13 cellular contexts compared by ENCODE assay signal in the genomic region with DNA sequence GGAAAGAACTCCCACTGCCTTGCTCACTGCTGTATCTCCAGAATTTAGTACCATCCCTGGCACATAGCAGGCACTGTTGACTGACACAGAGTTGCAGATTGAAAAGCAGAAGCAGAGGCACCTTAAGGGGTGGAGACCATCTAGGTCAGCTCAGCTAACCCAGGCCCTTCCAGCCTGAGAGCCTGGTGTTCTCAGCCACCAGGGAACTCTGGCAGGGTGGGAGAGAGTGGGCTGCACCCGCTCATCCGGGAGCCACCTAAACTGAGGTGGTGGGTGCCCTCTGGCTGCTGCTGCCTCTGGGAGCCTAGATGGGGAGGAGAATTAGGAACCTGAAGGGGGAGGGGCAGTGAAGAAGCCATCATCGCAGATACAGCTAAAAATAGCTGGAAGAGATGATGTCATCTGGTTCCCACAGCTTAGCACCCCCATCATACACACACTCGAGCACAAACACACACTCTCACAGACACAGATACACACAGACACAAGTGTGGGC. TPM values are rescaled to one million over a fixed set of nuclear protein-coding genes. Genes with fewer than 3 reads are reported as not detected.
DNase-seq lines count a peak whose midpoint lies in the region; ATAC-seq, FAIRE-seq and TF ChIP-seq lines count a peak whose summit lies in the region.
"Had no signal": no experiment of that assay in that cellular context is flagged by ENCODE, and none has a peak within 500 bp of the region (broad histone marks: within the 10 kb centered on the region; RNA-seq: fewer than 3 reads in every experiment).

No MANE protein-coding gene starts in this region.

- peaks cover 10% of the 10 kb centered on the region for H3K27me3 Mint-ChIP-seq in endothelial cell (ENCODE audit: unreplicated experiment)

- no peak overlapping the region for H2BK120ac ChIP-seq in H1 (replicated peaks; ENCODE audit: low read depth, low read length)

- H3K36me3 ChIP-seq in H1 (ENCODE audit: control insufficient read depth in 2 of 4, insufficient read depth in 4 of 4, low read length in 3 of 4), result no peaks in the 10 kb centered on the region

- H3K18ac ChIP-seq in H1 (ENCODE audit: extremely low read depth, low read length), result no peak overlapping the region

- H2BK15ac ChIP-seq in H1 (ENCODE audit: low read length), result 0 out of 2 replicates have a peak overlapping the region, but pooled peaks have one; percentile 88

- H3K4me2 ChIP-seq in H1 (ENCODE audit: insufficient read depth in 1 of 2, low read depth in 2 of 2, low read length in 2 of 2), result no peak overlapping the region

- no peak overlapping the region for H3K4ac ChIP-seq in H1 (replicated peaks; ENCODE audit: insufficient read length, low read depth, low read length)

- H4K8ac ChIP-seq in H1 (ENCODE audit: extremely low read depth, insufficient read depth, low read length), result no peak overlapping the region; the same call in 1 of the 2 replicates

- H3K4me1 ChIP-seq in H1 (replicated peaks in 1 of 4; ENCODE audit: control insufficient read depth in 3 of 4, insufficient read depth in 4 of 4, low read length in 3 of 4), result peaks cover 3 to 19% (median 12%) of the 10 kb centered on the region in 4 experiments

- H3K23ac ChIP-seq in H1 (ENCODE audit: insufficient read length), result no peak overlapping the region

- DNase-seq in GM03348 (ENCODE audit: low spot score) (peak; percentile 36), NCI-H2171 treated with DMSO at 0.1 percent for 48 hours (lab: John Stamatoyannopoulos, UW) (peak; percentile 31), H1 (ENCODE audit: low read depth in 1 of 2, low spot score in 2 of 2) (no peak), posterior cingulate gyrus (peak in 6 of 10 donors; percentile 34 to 91 (median 72)), endothelial cell (ENCODE audit: low spot score) (no peak), HPDE6-E6E7 (ENCODE audit: extremely low spot score) (no peak)
- DNase-seq in activated T-cell treated with anti-CD3 and anti-CD28 coated beads, Interleukin-2, amount 50 U/mL, for 1 hour, result no peak
- DNase-seq: NCI-H187, small intestine, testis had no signal

- no peak overlapping the region for H3K27ac Mint-ChIP-seq in endothelial cell (ENCODE audit: unreplicated experiment)

- H3K27me3 ChIP-seq in H1 (replicated peaks in 1 of 4; ENCODE audit: control insufficient read depth in 3 of 4, extremely low read depth in 1 of 4, insufficient read depth in 3 of 4, low read length in 3 of 4), result peaks cover 0 to 1% (median under 1%) of the 10 kb centered on the region in 4 experiments; a peak in 3 of 7 replicates
- H3K27me3 ChIP-seq: testis had no signal

- no peak for TF ChIP-seq POLR2A in H1 (IDR thresholded peaks at IDR 0.05; ENCODE audit: control extremely low read depth in 1 of 2, low read depth in 2 of 2, low read length in 2 of 2)

- no peaks in the 10 kb centered on the region for H3K79me2 ChIP-seq in H1 (ENCODE audit: control insufficient read depth in 1 of 2, insufficient read depth in 2 of 2, low read length in 2 of 2)

- no peak overlapping the region for H2AFZ ChIP-seq in H1 (ENCODE audit: low read length)

- intact Hi-C loops in posterior cingulate gyrus (cut with DNase I), result no loop called here

- no peaks in the 10 kb centered on the region for H3K9me3 Mint-ChIP-seq in endothelial cell (ENCODE audit: unreplicated experiment)

- H4K20me1 ChIP-seq in H1 (replicated peaks in 1 of 2; ENCODE audit: control insufficient read depth in 1 of 2, insufficient read depth in 2 of 2, low read length in 2 of 2), result peaks cover 0 to 1% of the 10 kb centered on the region in 2 experiments

- H4K91ac ChIP-seq in H1 (replicated peaks; ENCODE audit: insufficient read length, low read length), result peak overlapping the region; percentile 66

- H3K9ac ChIP-seq in H1 (replicated peaks in 1 of 4; ENCODE audit: extremely low read depth in 1 of 4, low read depth in 3 of 4, low read length in 3 of 4), result no peak overlapping the region

- no peak for ATAC-seq in HG02938 (IDR thresholded peaks at IDR 0.05; ENCODE audit: unreplicated experiment)
- ATAC-seq: activated CD4-positive, CD25-positive, alpha-beta regulatory T cell treated with anti-CD3 and anti-CD28 coated beads, Interleukin-2, amount 50 U/mL, for 24 hours had no signal

- H3K79me1 ChIP-seq in H1 (ENCODE audit: low read depth, low read length), result 0 out of 2 replicates have a peak, but pooled peaks cover 3% of the 10 kb centered on the region

- POLR2A ChIA-PET in H1 (lab: Charles Lee; ENCODE audit: partially characterized antibody), result interaction anchor here (1.0 to 1.4 kb wide), 2 partner anchors 41 to 135 kb away, joined by 3 to 4 read pairs; a partner anchor contains a TSS

- no peak overlapping the region for H2AK5ac ChIP-seq in H1 (ENCODE audit: low read depth, low read length)

- H3K27ac ChIP-seq in H1 (ENCODE audit: low read depth, low read length), result no peak overlapping the region

- no peak overlapping the region for H3K4me3 Mint-ChIP-seq in endothelial cell (ENCODE audit: unreplicated experiment)

- H3K4me1 Mint-ChIP-seq in endothelial cell (ENCODE audit: unreplicated experiment), result peaks cover 5% of the 10 kb centered on the region

- FAIRE-seq in H1 (lab: Jason Lieb, UNC), result no peak
- FAIRE-seq: small intestine had no signal

- TF ChIP-seq CTCF in H1 (IDR thresholded peaks at IDR 0.05; ENCODE audit: control extremely low read depth in 1 of 3, insufficient read depth in 1 of 3, low read depth in 1 of 3, low read length in 3 of 3), result peak in 1 of 3 experiments; percentile 14; a peak in 1 of 4 replicates
- no peak for TF ChIP-seq CTCF in endothelial cell (IDR thresholded peaks at IDR 0.05; ENCODE audit: unreplicated experiment)

- H3K9me3 ChIP-seq in H1 (ENCODE audit: insufficient read depth in 2 of 2, low read depth in 1 of 2, low read length in 1 of 2), result no peaks in the 10 kb centered on the region
- H3K9me3 ChIP-seq: testis had no signal

- no peak overlapping the region for H3K56ac ChIP-seq in H1 (replicated peaks; ENCODE audit: insufficient read length, low read depth, low read length)

- no peak for TF ChIP-seq EP300 in H1 (IDR thresholded peaks at IDR 0.05; ENCODE audit: borderline replicate concordance in 1 of 2, low read depth in 2 of 2, low read length in 2 of 2)

- peak overlapping the region; percentile 13; the same call in 1 of the 2 replicates for H2BK20ac ChIP-seq in H1 (ENCODE audit: low read length)

- peak overlapping the region; percentile 71; the same call in 1 of the 2 replicates for H2BK5ac ChIP-seq in H1 (ENCODE audit: low read depth, low read length)

- peak in 1 of 2 experiments; percentile 23; a peak in 3 of 4 replicates for TF ChIP-seq RAD21 in H1 (IDR thresholded peaks at IDR 0.05 in 1 of 2, conservative IDR thresholded peaks at IDR 0.05 in 1 of 2; ENCODE audit: low read depth in 2 of 2, low read length in 2 of 2)

- peaks cover 7% of the 10 kb centered on the region for H3K36me3 Mint-ChIP-seq in endothelial cell (ENCODE audit: low read depth, unreplicated experiment)

- H4K5ac ChIP-seq in H1 (ENCODE audit: insufficient read length, low read depth, low read length), result no peak overlapping the region

- H3K14ac ChIP-seq in H1 (ENCODE audit: insufficient read length), result no peak overlapping the region

- no peak overlapping the region for H3K4me3 ChIP-seq in H1 (ENCODE audit: extremely low read depth in 1 of 4, insufficient read depth in 2 of 4, low read depth in 3 of 4, low read length in 4 of 4)
- H3K4me3 ChIP-seq: testis had no signal

- no peaks in the 10 kb centered on the region for H3K23me2 ChIP-seq in H1 (ENCODE audit: low read depth, low read length)

- 77% methylated on average over 4 of the region's 4 CpGs; no CpG with 5 or more reads in 1 of the 2 experiments for WGBS in H1 (ENCODE audit: extremely low coverage in 1 of 2, insufficient coverage in 1 of 2, insufficient read length in 1 of 2, insufficient replicate concordance in 2 of 2, low coverage in 1 of 2, low lambda C conversion rate in 2 of 2, missing lambda C conversion rate in 1 of 2), 2 experiments

- CTCF ChIA-PET in H1 (lab: Charles Lee; ENCODE audit: partially characterized antibody), result interaction anchor here (0.5 to 8.7 kb wide), 5 partner anchors 9 to 137 kb away, joined by 3 to 67 read pairs (median 6); no protein-coding TSS in a partner anchor

- H2BK12ac ChIP-seq in H1 (ENCODE audit: low read depth, low read length), result peak overlapping the region; percentile 89

RNA-seq across cellular contexts. Expression of a gene that starts 1.5 kb away (rescaled TPM):
- total RNA-seq in H1 (2021; fragmentation: NEBNext Ultra II Directional; extraction: Animal tissue kit (Norgen Biotek cat#: 25700)), result not detected in 2 replicates
- polyA plus RNA-seq in H1 (2011; rRNA removed), result 0.05 and 0.14 TPM in 2 replicates
- 0.21 TPM for polyA plus RNA-seq in H1 (2011; cell fraction: cytosol; rRNA removed)
- polyA plus RNA-seq in H1 (2011; cell fraction: nucleus; rRNA removed), result 0.46 TPM
- 0.27 TPM in 1 of 4 replicates, not detected in the others for polyA plus RNA-seq in H1 (2012, experiment 1 of 2)
- not detected for polyA plus RNA-seq in H1 (2012, experiment 2 of 2)
- polyA plus RNA-seq in H1 (2013, experiment 1 of 2), result not detected
- not detected for polyA plus RNA-seq in H1 (2013, experiment 2 of 2)
- polyA minus RNA-seq in H1 (2011; rRNA and poly(A)+ RNA removed), result 0.38 and 0.63 TPM in 2 replicates
- not detected for polyA minus RNA-seq in H1 (2011; cell fraction: cytosol; rRNA and poly(A)+ RNA removed)
- not detected for polyA minus RNA-seq in H1 (2011; cell fraction: nucleus; rRNA and poly(A)+ RNA removed)
- 1.1 TPM for total RNA-seq in endothelial cell (ENCODE audit: unreplicated experiment)

RNA-seq across cellular contexts. Expression of a gene that starts 2.9 kb away (rescaled TPM):
- total RNA-seq in H1 (2021; fragmentation: NEBNext Ultra II Directional; extraction: Animal tissue kit (Norgen Biotek cat#: 25700)), result not detected in 2 replicates
- polyA plus RNA-seq in H1 (2011; rRNA removed), result not detected in 2 replicates
- not detected for polyA plus RNA-seq in H1 (2011; cell fraction: cytosol; rRNA removed)
- polyA plus RNA-seq in H1 (2011; cell fraction: nucleus; rRNA removed), result not detected
- polyA plus RNA-seq in H1 (2012, experiment 1 of 2), result not detected in 4 replicates
- not detected for polyA plus RNA-seq in H1 (2012, experiment 2 of 2)
- polyA plus RNA-seq in H1 (2013, experiment 1 of 2), result not detected
- polyA plus RNA-seq in H1 (2013, experiment 2 of 2), result not detected
- polyA minus RNA-seq in H1 (2011; rRNA and poly(A)+ RNA removed), result not detected in 2 replicates
- not detected for polyA minus RNA-seq in H1 (2011; cell fraction: cytosol; rRNA and poly(A)+ RNA removed)
- not detected for polyA minus RNA-seq in H1 (2011; cell fraction: nucleus; rRNA and poly(A)+ RNA removed)
- not detected for total RNA-seq in endothelial cell (ENCODE audit: unreplicated experiment)
- total RNA-seq: aorta had no signal
- polyA plus RNA-seq: aorta, small intestine had no signal

RNA-seq across cellular contexts. Expression of a gene that starts 24.8 kb away (rescaled TPM):
- 37.6 and 40.3 TPM in 2 replicates for total RNA-seq in H1 (2021; fragmentation: NEBNext Ultra II Directional; extraction: Animal tissue kit (Norgen Biotek cat#: 25700))
- polyA plus RNA-seq in H1 (2011; rRNA removed), result 28.0 and 32.2 TPM in 2 replicates
- polyA plus RNA-seq in H1 (2011; cell fraction: cytosol; rRNA removed), result 34.6 TPM
- 68.2 TPM for polyA plus RNA-seq in H1 (2011; cell fraction: nucleus; rRNA removed)
- polyA plus RNA-seq in H1 (2012, experiment 1 of 2), result 31.3 to 38.7 TPM (median 36.3 TPM) in 4 replicates
- polyA plus RNA-seq in H1 (2012, experiment 2 of 2), result 56.5 TPM
- polyA plus RNA-seq in H1 (2013, experiment 1 of 2), result 44.3 TPM
- polyA plus RNA-seq in H1 (2013, experiment 2 of 2), result 47.1 TPM
- polyA minus RNA-seq in H1 (2011; rRNA and poly(A)+ RNA removed), result 34.4 and 37.8 TPM in 2 replicates
- polyA minus RNA-seq in H1 (2011; cell fraction: cytosol; rRNA and poly(A)+ RNA removed), result 18.9 TPM
- polyA minus RNA-seq in H1 (2011; cell fraction: nucleus; rRNA and poly(A)+ RNA removed), result 25.3 TPM
- 37.8 TPM for total RNA-seq in endothelial cell (ENCODE audit: unreplicated experiment)

RNA-seq across cellular contexts. Expression of a gene that starts 29.7 kb away (rescaled TPM):
- 3.5 and 5.1 TPM in 2 replicates for total RNA-seq in H1 (2021; fragmentation: NEBNext Ultra II Directional; extraction: Animal tissue kit (Norgen Biotek cat#: 25700))
- polyA plus RNA-seq in H1 (2011; rRNA removed), result 4.9 and 6.4 TPM in 2 replicates
- 6.1 TPM for polyA plus RNA-seq in H1 (2011; cell fraction: cytosol; rRNA removed)
- polyA plus RNA-seq in H1 (2011; cell fraction: nucleus; rRNA removed), result 6.6 TPM
- 2.9 to 3.5 TPM (median 3.1 TPM) in 4 replicates for polyA plus RNA-seq in H1 (2012, experiment 1 of 2)
- 1.8 TPM for polyA plus RNA-seq in H1 (2012, experiment 2 of 2)
- 1.8 TPM for polyA plus RNA-seq in H1 (2013, experiment 1 of 2)
- polyA plus RNA-seq in H1 (2013, experiment 2 of 2), result 1.7 TPM
- 2.8 and 4.2 TPM in 2 replicates for polyA minus RNA-seq in H1 (2011; rRNA and poly(A)+ RNA removed)
- polyA minus RNA-seq in H1 (2011; cell fraction: cytosol; rRNA and poly(A)+ RNA removed), result 3.0 TPM
- polyA minus RNA-seq in H1 (2011; cell fraction: nucleus; rRNA and poly(A)+ RNA removed), result 6.4 TPM
- 0.41 TPM for total RNA-seq in endothelial cell (ENCODE audit: unreplicated experiment)

RNA-seq across cellular contexts. Expression of a gene that starts 41.0 kb away (rescaled TPM):
- 13.5 and 13.6 TPM in 2 replicates for total RNA-seq in H1 (2021; fragmentation: NEBNext Ultra II Directional; extraction: Animal tissue kit (Norgen Biotek cat#: 25700))
- polyA plus RNA-seq in H1 (2011; rRNA removed), result 3.2 and 5.3 TPM in 2 replicates
- 4.8 TPM for polyA plus RNA-seq in H1 (2011; cell fraction: cytosol; rRNA removed)
- 3.8 TPM for polyA plus RNA-seq in H1 (2011; cell fraction: nucleus; rRNA removed)
- polyA plus RNA-seq in H1 (2012, experiment 1 of 2), result 6.9 to 11.8 TPM (median 7.8 TPM) in 4 replicates
- polyA plus RNA-seq in H1 (2012, experiment 2 of 2), result 1.2 TPM
- polyA plus RNA-seq in H1 (2013, experiment 1 of 2), result 5.1 TPM
- polyA plus RNA-seq in H1 (2013, experiment 2 of 2), result 5.4 TPM
- polyA minus RNA-seq in H1 (2011; rRNA and poly(A)+ RNA removed), result 15.6 and 16.9 TPM in 2 replicates
- 6.5 TPM for polyA minus RNA-seq in H1 (2011; cell fraction: cytosol; rRNA and poly(A)+ RNA removed)
- polyA minus RNA-seq in H1 (2011; cell fraction: nucleus; rRNA and poly(A)+ RNA removed), result 9.1 TPM
- 38.1 TPM for total RNA-seq in endothelial cell (ENCODE audit: unreplicated experiment)

Comparison
In these comparisons a context has a peak if more than half of its experiments do, and no peak if none do; other contexts are left out.
1. DNase-seq: peak in GM03348 (single experiment), NCI-H2171 treated with DMSO at 0.1 percent for 48 hours (single experiment) and posterior cingulate gyrus (6 of 10); none in H1 (0 of 2), endothelial cell (single experiment), HPDE6-E6E7 (single experiment) and activated T-cell treated with anti-CD3 and anti-CD28 coated beads, Interleukin-2, amount 50 U/mL, for 1 hour (single experiment).